1 cellular context compared by ENCODE assay signal in the genomic region with DNA sequence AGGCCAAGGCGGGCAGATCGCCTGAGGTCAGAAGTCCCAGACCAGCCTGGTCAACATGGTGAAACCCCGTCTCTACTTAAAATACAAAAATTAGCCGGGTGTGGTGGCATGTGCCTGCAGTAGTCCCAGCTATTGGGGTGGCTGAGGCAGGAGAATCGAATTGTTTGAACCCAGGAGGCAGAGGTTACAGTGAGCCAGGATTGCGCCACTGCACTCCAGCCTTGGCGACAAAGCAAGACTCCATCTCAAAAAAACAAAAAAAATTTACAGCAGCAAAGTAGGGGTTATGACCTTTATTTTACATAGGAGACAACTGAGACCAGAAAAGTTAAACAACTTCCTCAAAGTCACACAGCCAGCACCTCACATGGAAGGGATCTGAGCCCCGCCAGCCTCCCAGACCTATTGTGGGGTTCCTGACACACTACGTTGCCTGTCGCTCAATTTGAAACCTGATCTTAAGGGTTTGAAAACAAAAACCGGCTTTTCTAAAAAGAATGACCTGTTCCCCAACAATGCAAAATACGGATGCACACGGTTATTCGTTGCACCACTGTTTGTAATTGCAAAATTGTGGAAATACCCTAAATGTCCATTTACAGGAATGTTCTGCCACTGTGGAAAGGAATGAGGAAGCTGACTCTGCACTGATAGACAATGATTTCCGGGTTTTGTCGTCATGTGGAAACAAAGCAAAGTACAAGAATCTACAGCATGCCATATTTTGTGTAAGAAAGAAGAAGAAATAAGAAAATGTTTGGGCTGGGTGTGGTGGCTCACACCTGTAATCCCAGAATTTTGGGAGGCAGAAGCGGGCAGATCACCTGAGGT.
TF ChIP-seq lines count a peak whose summit lies in the region.

No MANE protein-coding gene starts in this region.

TF ChIP-seq in HepG2, 621 proteins besides CTCF, POLR2A, EP300 and RAD21 (continued from another document and continues in another):
- TF ChIP-seq, protein P1, sequence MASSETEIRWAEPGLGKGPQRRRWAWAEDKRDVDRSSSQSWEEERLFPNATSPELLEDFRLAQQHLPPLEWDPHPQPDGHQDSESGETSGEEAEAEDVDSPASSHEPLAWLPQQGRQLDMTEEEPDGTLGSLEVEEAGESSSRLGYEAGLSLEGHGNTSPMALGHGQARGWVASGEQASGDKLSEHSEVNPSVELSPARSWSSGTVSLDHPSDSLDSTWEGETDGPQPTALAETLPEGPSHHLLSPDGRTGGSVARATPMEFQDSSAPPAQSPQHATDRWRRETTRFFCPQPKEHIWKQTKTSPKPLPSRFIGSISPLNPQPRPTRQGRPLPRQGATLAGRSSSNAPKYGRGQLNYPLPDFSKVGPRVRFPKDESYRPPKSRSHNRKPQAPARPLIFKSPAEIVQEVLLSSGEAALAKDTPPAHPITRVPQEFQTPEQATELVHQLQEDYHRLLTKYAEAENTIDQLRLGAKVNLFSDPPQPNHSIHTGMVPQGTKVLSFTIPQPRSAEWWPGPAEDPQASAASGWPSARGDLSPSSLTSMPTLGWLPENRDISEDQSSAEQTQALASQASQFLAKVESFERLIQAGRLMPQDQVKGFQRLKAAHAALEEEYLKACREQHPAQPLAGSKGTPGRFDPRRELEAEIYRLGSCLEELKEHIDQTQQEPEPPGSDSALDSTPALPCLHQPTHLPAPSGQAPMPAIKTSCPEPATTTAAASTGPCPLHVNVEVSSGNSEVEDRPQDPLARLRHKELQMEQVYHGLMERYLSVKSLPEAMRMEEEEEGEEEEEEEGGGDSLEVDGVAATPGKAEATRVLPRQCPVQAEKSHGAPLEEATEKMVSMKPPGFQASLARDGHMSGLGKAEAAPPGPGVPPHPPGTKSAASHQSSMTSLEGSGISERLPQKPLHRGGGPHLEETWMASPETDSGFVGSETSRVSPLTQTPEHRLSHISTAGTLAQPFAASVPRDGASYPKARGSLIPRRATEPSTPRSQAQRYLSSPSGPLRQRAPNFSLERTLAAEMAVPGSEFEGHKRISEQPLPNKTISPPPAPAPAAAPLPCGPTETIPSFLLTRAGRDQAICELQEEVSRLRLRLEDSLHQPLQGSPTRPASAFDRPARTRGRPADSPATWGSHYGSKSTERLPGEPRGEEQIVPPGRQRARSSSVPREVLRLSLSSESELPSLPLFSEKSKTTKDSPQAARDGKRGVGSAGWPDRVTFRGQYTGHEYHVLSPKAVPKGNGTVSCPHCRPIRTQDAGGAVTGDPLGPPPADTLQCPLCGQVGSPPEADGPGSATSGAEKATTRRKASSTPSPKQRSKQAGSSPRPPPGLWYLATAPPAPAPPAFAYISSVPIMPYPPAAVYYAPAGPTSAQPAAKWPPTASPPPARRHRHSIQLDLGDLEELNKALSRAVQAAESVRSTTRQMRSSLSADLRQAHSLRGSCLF (CRISPR knock-in tag; IDR thresholded peaks at IDR 0.05; ENCODE audit: borderline replicate concordance): no peak
- TF ChIP-seq ZNF362 (CRISPR knock-in tag; IDR thresholded peaks at IDR 0.05; ENCODE audit: borderline replicate concordance) (no peak; the same call in 1 of the 2 replicates), MEF2D (CRISPR knock-in tag; IDR thresholded peaks at IDR 0.05) (no peak), ZNF337 (CRISPR knock-in tag; IDR thresholded peaks at IDR 0.05; ENCODE audit: borderline replicate concordance, low read depth) (peak; percentile 34; the same call in 1 of the 2 replicates), ZNF235 (CRISPR knock-in tag; IDR thresholded peaks at IDR 0.05; ENCODE audit: borderline replicate concordance) (no peak), ZNF329 (CRISPR knock-in tag; IDR thresholded peaks at IDR 0.05; ENCODE audit: low read depth) (no peak), ZNF451 (CRISPR knock-in tag; IDR thresholded peaks at IDR 0.05) (no peak), SPEN (CRISPR knock-in tag; IDR thresholded peaks at IDR 0.05; ENCODE audit: low read depth) (0 out of 2 replicates have a peak, but pooled peaks have one; percentile 15), ZNF724P (CRISPR knock-in tag; IDR thresholded peaks at IDR 0.05; ENCODE audit: borderline replicate concordance) (no peak), SRF (IDR thresholded peaks at IDR 0.05; ENCODE audit: low read depth, low read length) (peak; percentile 88), ZNF629 (CRISPR knock-in tag; conservative IDR thresholded peaks at IDR 0.05) (no peak), FOXO4 (CRISPR knock-in tag; conservative IDR thresholded peaks at IDR 0.05) (no peak), MTA3 (CRISPR knock-in tag; IDR thresholded peaks at IDR 0.05) (no peak), ZC3H4 (CRISPR knock-in tag; IDR thresholded peaks at IDR 0.05; ENCODE audit: borderline replicate concordance) (0 out of 2 replicates have a peak, but pooled peaks have one; percentile 91), ZNF639 (CRISPR knock-in tag; conservative IDR thresholded peaks at IDR 0.05) (no peak), SNAPC4 (CRISPR knock-in tag; IDR thresholded peaks at IDR 0.05) (no peak; the same call in 1 of the 2 replicates), ZNF572 (CRISPR knock-in tag; IDR thresholded peaks at IDR 0.05) (no peak), ZNF749 (CRISPR knock-in tag; IDR thresholded peaks at IDR 0.05; ENCODE audit: borderline replicate concordance) (no peak), FOXP1 (IDR thresholded peaks at IDR 0.05) (no peak), FOXP1 (CRISPR knock-in tag; IDR thresholded peaks at IDR 0.05) (peak; percentile 76), AHR (CRISPR knock-in tag; IDR thresholded peaks at IDR 0.05) (no peak), THYN1 (CRISPR knock-in tag; IDR thresholded peaks at IDR 0.05; ENCODE audit: borderline replicate concordance, low read depth) (no peak), HMG20B (CRISPR knock-in tag; conservative IDR thresholded peaks at IDR 0.05) (0 out of 2 replicates have a peak, but pooled peaks have one; percentile 43), ZSCAN31 (CRISPR knock-in tag; IDR thresholded peaks at IDR 0.05; ENCODE audit: low read depth) (no peak), KAT7 (CRISPR knock-in tag; IDR thresholded peaks at IDR 0.05; ENCODE audit: borderline replicate concordance) (peak; percentile 46; the same call in 1 of the 2 replicates), XRCC5 (optimal IDR thresholded peaks at IDR 0.05; ENCODE audit: low read length) (no peak)
- TF ChIP-seq, protein P2, sequence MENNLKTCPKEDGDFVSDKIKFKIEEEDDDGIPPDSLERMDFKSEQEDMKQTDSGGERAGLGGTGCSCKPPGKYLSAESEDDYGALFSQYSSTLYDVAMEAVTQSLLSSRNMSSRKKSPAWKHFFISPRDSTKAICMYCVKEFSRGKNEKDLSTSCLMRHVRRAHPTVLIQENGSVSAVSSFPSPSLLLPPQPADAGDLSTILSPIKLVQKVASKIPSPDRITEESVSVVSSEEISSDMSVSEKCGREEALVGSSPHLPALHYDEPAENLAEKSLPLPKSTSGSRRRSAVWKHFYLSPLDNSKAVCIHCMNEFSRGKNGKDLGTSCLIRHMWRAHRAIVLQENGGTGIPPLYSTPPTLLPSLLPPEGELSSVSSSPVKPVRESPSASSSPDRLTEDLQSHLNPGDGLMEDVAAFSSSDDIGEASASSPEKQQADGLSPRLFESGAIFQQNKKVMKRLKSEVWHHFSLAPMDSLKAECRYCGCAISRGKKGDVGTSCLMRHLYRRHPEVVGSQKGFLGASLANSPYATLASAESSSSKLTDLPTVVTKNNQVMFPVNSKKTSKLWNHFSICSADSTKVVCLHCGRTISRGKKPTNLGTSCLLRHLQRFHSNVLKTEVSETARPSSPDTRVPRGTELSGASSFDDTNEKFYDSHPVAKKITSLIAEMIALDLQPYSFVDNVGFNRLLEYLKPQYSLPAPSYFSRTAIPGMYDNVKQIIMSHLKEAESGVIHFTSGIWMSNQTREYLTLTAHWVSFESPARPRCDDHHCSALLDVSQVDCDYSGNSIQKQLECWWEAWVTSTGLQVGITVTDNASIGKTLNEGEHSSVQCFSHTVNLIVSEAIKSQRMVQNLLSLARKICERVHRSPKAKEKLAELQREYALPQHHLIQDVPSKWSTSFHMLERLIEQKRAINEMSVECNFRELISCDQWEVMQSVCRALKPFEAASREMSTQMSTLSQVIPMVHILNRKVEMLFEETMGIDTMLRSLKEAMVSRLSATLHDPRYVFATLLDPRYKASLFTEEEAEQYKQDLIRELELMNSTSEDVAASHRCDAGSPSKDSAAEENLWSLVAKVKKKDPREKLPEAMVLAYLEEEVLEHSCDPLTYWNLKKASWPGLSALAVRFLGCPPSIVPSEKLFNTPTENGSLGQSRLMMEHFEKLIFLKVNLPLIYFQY (CRISPR knock-in tag; IDR thresholded peaks at IDR 0.05; ENCODE audit: borderline replicate concordance): peak; percentile 36; the same call in 1 of the 2 replicates
- TF ChIP-seq, protein P3, sequence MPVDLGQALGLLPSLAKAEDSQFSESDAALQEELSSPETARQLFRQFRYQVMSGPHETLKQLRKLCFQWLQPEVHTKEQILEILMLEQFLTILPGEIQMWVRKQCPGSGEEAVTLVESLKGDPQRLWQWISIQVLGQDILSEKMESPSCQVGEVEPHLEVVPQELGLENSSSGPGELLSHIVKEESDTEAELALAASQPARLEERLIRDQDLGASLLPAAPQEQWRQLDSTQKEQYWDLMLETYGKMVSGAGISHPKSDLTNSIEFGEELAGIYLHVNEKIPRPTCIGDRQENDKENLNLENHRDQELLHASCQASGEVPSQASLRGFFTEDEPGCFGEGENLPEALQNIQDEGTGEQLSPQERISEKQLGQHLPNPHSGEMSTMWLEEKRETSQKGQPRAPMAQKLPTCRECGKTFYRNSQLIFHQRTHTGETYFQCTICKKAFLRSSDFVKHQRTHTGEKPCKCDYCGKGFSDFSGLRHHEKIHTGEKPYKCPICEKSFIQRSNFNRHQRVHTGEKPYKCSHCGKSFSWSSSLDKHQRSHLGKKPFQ (CRISPR knock-in tag; IDR thresholded peaks at IDR 0.05; ENCODE audit: insufficient replicate concordance): no peak
- TF ChIP-seq, protein P4, sequence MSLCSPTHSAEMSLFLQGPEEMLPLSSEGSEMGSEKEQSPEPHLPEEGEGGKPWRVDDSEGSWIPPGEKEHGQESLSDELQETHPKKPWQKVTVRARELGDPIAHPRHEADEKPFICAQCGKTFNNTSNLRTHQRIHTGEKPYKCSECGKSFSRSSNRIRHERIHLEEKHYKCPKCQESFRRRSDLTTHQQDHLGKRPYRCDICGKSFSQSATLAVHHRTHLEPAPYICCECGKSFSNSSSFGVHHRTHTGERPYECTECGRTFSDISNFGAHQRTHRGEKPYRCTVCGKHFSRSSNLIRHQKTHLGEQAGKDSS (CRISPR knock-in tag; IDR thresholded peaks at IDR 0.05; ENCODE audit: borderline replicate concordance, low read depth): no peak
